ENCODE assay signal across 11 cellular contexts in the genomic region with DNA sequence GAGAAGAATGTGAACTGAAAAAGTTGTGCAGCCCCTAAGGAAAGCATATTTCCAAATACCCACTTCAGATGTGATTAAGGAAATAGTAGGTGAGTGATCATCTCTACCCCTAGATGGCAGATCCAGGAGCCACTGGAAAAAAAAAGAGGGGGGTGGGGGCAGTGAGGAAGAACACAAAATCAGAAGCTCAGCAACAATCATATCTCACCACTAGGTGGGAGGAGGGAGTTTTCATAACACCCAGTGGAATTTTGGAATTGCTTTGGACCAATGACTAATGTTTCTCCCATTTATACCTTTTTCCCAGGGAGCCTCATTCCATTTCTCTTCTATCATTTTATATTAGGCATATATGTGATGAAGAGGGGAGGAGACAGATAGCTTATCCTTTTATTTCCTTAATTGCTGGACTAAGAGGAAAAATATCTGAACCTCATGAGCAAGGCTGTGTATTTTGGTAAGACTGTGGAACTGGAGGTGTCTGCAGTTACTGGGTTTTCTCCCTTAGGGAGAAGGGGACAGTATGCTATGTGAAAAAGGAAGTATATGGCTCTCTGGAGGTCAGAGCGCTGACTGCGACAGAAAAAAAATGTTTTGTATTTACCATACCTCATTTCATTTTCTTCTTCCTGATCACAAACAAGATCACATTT.
DNase-seq lines count a peak whose midpoint lies in the region; ATAC-seq and TF ChIP-seq lines count a peak whose summit lies in the region.
"Had no signal": no experiment of that assay in that cellular context is flagged by ENCODE, and none has a peak within 500 bp of the region (broad histone marks: within the 10 kb centered on the region; RNA-seq: fewer than 3 reads in every experiment).

No MANE protein-coding gene starts in this region.

- H3K36me3 ChIP-seq in BE2C (no peaks in the 10 kb centered on the region), spleen (no peaks in the 10 kb centered on the region)
- H3K36me3 ChIP-seq: ovary had no signal

- TF ChIP-seq CTCF in BE2C (IDR thresholded peaks at IDR 0.05; ENCODE audit: low read depth, low read length) (peak; percentile 68), GM12874 (IDR thresholded peaks at IDR 0.05; ENCODE audit: insufficient read depth, low read depth, low read length) (peak; percentile 21; the same call in 1 of the 2 replicates), foreskin keratinocyte (conservative IDR thresholded peaks at IDR 0.05) (peak; percentile 81), spleen (IDR thresholded peaks at IDR 0.05 in 8 of 11, conservative IDR thresholded peaks at IDR 0.05 in 3 of 11) (peak in 1 of 11 experiments; percentile 15)

- H3K9me3 ChIP-seq in BE2C, result no peaks in the 10 kb centered on the region
- H3K9me3 ChIP-seq in spleen, result no peaks in the 10 kb centered on the region
- H3K9me3 ChIP-seq: ovary had no signal

- peak; percentile 45 for DNase-seq in BE2C
- peak; percentile 64 for DNase-seq in OCI-M1 (lab: John Stamatoyannopoulos, UW)
- peak in 1 of 2 donors; percentile 68 for DNase-seq in foreskin keratinocyte
- no peak for DNase-seq in spleen
- no peak for DNase-seq in UCSD-AML1 (lab: John Stamatoyannopoulos, UW; ENCODE audit: unreplicated experiment)
- DNase-seq: effector memory CD4-positive, alpha-beta T cell; ovary had no signal

- H3K27ac ChIP-seq in foreskin keratinocyte (no peak overlapping the region), spleen (no peak overlapping the region)
- H3K27ac ChIP-seq: HL-60, ovary had no signal

- intact Hi-C loops in spleen (cut with DNase I; ENCODE audit: low total_unique reads), result no loop called here

- 45 to 51% (median 46%) methylated on average over 2 of the region's 2 CpGs for WGBS in spleen, 5 donors

- peak; percentile 83 for ATAC-seq in foreskin keratinocyte
- no peak for ATAC-seq in HG03571 (IDR thresholded peaks at IDR 0.05; ENCODE audit: unreplicated experiment)
- no peak for ATAC-seq in GM19452 (IDR thresholded peaks at IDR 0.05; ENCODE audit: unreplicated experiment)

- no peak for TF ChIP-seq POLR2A in spleen (IDR thresholded peaks at IDR 0.05)

- H3K27me3 ChIP-seq in BE2C (no peaks in the 10 kb centered on the region), foreskin keratinocyte (no peaks in the 10 kb centered on the region), spleen (replicated peaks in 1 of 7) (peaks cover 0 to 21% (median 0%) of the 10 kb centered on the region in 7 donors)
- H3K27me3 ChIP-seq: ovary had no signal

- H3K4me3 ChIP-seq in BE2C (ENCODE audit: low read depth, low read length), result no peak overlapping the region
- H3K4me3 ChIP-seq in spleen, result no peak overlapping the region
- H3K4me3 ChIP-seq: ovary had no signal

- H3K4me1 ChIP-seq in BE2C (no peaks in the 10 kb centered on the region), foreskin keratinocyte (peaks cover 3% of the 10 kb centered on the region), spleen (no peaks in the 10 kb centered on the region)

Comparison
In these comparisons a context has a peak if more than half of its experiments do, and no peak if none do; other contexts are left out.
1. DNase-seq: peak in BE2C (single experiment) and OCI-M1 (single experiment); none in spleen (single experiment) and UCSD-AML1 (single experiment).